Comparison of ENCODE assay signal across 1 cellular context in the genomic region with DNA sequence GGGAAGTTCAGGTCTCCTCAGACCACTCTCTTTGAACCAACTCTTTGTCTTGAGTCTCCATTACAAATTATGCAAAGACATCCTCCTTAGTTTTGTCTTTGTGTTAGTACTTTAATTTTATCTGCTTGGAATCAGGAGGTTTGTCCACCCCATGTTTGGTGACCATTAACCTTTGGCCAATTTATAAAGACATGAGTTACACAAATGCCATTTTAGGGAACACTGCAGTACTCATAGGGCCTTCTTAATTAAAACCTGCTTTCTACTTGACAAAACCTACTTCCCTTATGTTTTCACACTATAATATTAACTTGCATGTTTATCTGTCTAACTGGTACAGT.
TF ChIP-seq lines count a peak whose summit lies in the region.

No MANE protein-coding gene starts in this region.

TF ChIP-seq in GM23338, 12 proteins besides CTCF, POLR2A, EP300 and RAD21:
- TF ChIP-seq CREB1 (CRISPR knock-in tag; IDR thresholded peaks at IDR 0.05; ENCODE audit: low read depth) (no peak), POLR2AphosphoS5 (IDR thresholded peaks at IDR 0.05; ENCODE audit: low read depth) (no peak), EZH2 (IDR thresholded peaks at IDR 0.05; ENCODE audit: low read depth, unreplicated experiment) (no peak), STAT1 (IDR thresholded peaks at IDR 0.05; ENCODE audit: unreplicated experiment) (no peak), NANOG (IDR thresholded peaks at IDR 0.05; ENCODE audit: borderline replicate concordance) (no peak), ZNF331 (CRISPR knock-in tag; IDR thresholded peaks at IDR 0.05; ENCODE audit: low read depth) (no peak), REST (IDR thresholded peaks at IDR 0.05; ENCODE audit: unreplicated experiment) (no peak), ZNF114 (CRISPR knock-in tag; IDR thresholded peaks at IDR 0.05) (no peak), EZH2phosphoT487 (IDR thresholded peaks at IDR 0.05; ENCODE audit: unreplicated experiment) (no peak), JUNB (IDR thresholded peaks at IDR 0.05; ENCODE audit: unreplicated experiment) (no peak), ETS1 (IDR thresholded peaks at IDR 0.05) (no peak), ZNF462 (CRISPR knock-in tag; IDR thresholded peaks at IDR 0.05) (no peak)
